Comparison of ENCODE assay signal across 8 cellular contexts in the genomic region with DNA sequence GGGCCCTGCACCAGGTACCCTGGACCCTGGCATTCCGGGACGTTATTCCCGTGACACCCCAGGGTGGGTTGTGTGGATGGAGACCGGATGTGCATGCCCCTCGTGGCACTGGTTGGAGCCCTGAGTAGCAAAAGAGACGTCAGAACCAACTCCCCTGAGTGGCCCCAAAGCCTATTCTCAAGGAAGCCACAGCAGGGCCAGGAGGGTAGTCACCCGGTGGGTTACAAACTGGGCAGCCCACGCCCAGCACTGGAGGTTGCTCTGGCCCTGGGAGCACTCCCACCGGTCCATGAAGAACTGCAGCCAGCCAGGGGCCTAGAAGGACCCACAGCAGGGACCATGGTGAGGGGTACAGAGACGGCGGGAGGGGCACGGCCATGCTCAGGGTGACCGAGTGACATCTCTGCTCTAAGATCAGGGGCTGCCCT. TPM values are rescaled to one million over a fixed set of nuclear protein-coding genes. Genes with fewer than 3 reads are reported as not detected.
A peak's percentile ranks its signal among the peaks of the same experiment; 100 is the strongest.
DNase-seq lines count a peak whose midpoint lies in the region; ATAC-seq and TF ChIP-seq lines count a peak whose summit lies in the region.

No MANE protein-coding gene starts in this region.

- TF ChIP-seq CTCF in MCF 10A (IDR thresholded peaks at IDR 0.05; ENCODE audit: unreplicated experiment), result no peak
- no peak for TF ChIP-seq CTCF in lower leg skin (IDR thresholded peaks at IDR 0.05)

- peaks cover 96% of the 10 kb centered on the region for H3K4me1 ChIP-seq in CD4-positive, CD25-positive, alpha-beta regulatory T cell (ENCODE audit: control insufficient read depth, insufficient read depth, low read length, poor library complexity, severe bottlenecking)

- no peak for TF ChIP-seq POLR2A in lower leg skin (IDR thresholded peaks at IDR 0.05)

- no peaks in the 10 kb centered on the region for H3K36me3 ChIP-seq in CD4-positive, CD25-positive, alpha-beta regulatory T cell (ENCODE audit: control insufficient read depth, insufficient read depth, low read length)
- 0 out of 2 replicates have a peak, but pooled peaks cover 3% of the 10 kb centered on the region for H3K36me3 ChIP-seq in KOPT-K1 (ENCODE audit: insufficient read depth, low read length)

- H3K27me3 ChIP-seq in CD4-positive, CD25-positive, alpha-beta regulatory T cell (ENCODE audit: control insufficient read depth, insufficient read depth, low read length), result no peaks in the 10 kb centered on the region

- H3K4me3 ChIP-seq in CD4-positive, CD25-positive, alpha-beta regulatory T cell (ENCODE audit: low read depth, low read length), result peak overlapping the region; percentile 59
- H3K4me3 ChIP-seq in lower leg skin (ENCODE audit: low read depth, poor library complexity, severe bottlenecking), result no peak overlapping the region

- H3K36me3 Mint-ChIP-seq in CD4-positive, CD25-positive, alpha-beta regulatory T cell, result peaks cover 3% of the 10 kb centered on the region
- H3K36me3 Mint-ChIP-seq in MCF 10A (ENCODE audit: insufficient read depth, unreplicated experiment) (peaks cover 5% of the 10 kb centered on the region), naive B cell (no peaks in the 10 kb centered on the region)

- no peaks in the 10 kb centered on the region for H3K9me3 ChIP-seq in CD4-positive, CD25-positive, alpha-beta regulatory T cell (ENCODE audit: control insufficient read depth in 2 of 2, low read length in 2 of 2)
- H3K9me3 ChIP-seq in KOPT-K1 (ENCODE audit: insufficient read depth, low read length, poor library complexity, severe bottlenecking), result no peaks in the 10 kb centered on the region

- no TSS peak for BruUV-seq in MCF 10A (replicated peaks; lab: Mats Ljungman, UMichigan)

- H3K9me3 Mint-ChIP-seq in CD4-positive, CD25-positive, alpha-beta regulatory T cell, result no peaks in the 10 kb centered on the region
- H3K9me3 Mint-ChIP-seq in MCF 10A (ENCODE audit: unreplicated experiment) (no peaks in the 10 kb centered on the region), naive B cell (no peaks in the 10 kb centered on the region)

- H3K27me3 Mint-ChIP-seq in CD4-positive, CD25-positive, alpha-beta regulatory T cell, result no peaks in the 10 kb centered on the region
- H3K27me3 Mint-ChIP-seq in MCF 10A (ENCODE audit: insufficient read depth, unreplicated experiment) (no peaks in the 10 kb centered on the region), naive B cell (no peaks in the 10 kb centered on the region)

- H3K27ac Mint-ChIP-seq in CD4-positive, CD25-positive, alpha-beta regulatory T cell, result peak overlapping the region; percentile 83 to 90 (median 86)
- no peak overlapping the region for H3K27ac Mint-ChIP-seq in MCF 10A (ENCODE audit: low read depth, unreplicated experiment)
- peak overlapping the region in 5 of 6 donors; percentile 75 to 91 (median 90) for H3K27ac Mint-ChIP-seq in naive B cell

- H3K4me1 Mint-ChIP-seq in CD4-positive, CD25-positive, alpha-beta regulatory T cell, result peaks cover 0 to 61% (median 18%) of the 10 kb centered on the region in 4 donors
- peaks cover 10% of the 10 kb centered on the region for H3K4me1 Mint-ChIP-seq in MCF 10A (ENCODE audit: insufficient read depth, unreplicated experiment)
- H3K4me1 Mint-ChIP-seq in naive B cell, result peaks cover 46 to 70% (median 59%) of the 10 kb centered on the region in 3 donors

- peak overlapping the region; percentile 86 to 91 (median 90) for H3K4me3 Mint-ChIP-seq in CD4-positive, CD25-positive, alpha-beta regulatory T cell
- H3K4me3 Mint-ChIP-seq in MCF 10A (ENCODE audit: unreplicated experiment) (peak overlapping the region; percentile 71), naive B cell (peak overlapping the region; percentile 80 to 90 (median 85))

- CTCF ChIA-PET in MCF 10A (lab: Yijun Ruan, JAX), result interaction anchor here (0.6 kb wide), 2 partner anchors 74 to 1103 kb away, joined by 3 to 4 read pairs; no protein-coding TSS in a partner anchor

- peak in 1 of 2 donors; percentile 10 for ATAC-seq in CD4-positive, CD25-positive, alpha-beta regulatory T cell (ENCODE audit: low read depth in 2 of 2)
- ATAC-seq in naive B cell (ENCODE audit: low read depth in 2 of 2) (no peak), HG02970 (IDR thresholded peaks at IDR 0.05; ENCODE audit: low FRiP score, unreplicated experiment) (no peak)

- intact Hi-C loops in MCF 10A (cut with micrococcal nuclease) (no loop called here), lower leg skin (cut with DNase I; ENCODE audit: low total_unique reads) (no loop called here)

- POLR2A ChIA-PET in MCF 10A (lab: Yijun Ruan, JAX), result interaction anchor here (0.6 to 2.7 kb wide), 11 partner anchors 9 to 775 kb away, joined by 3 to 10 read pairs (median 4); no protein-coding TSS in a partner anchor

- 9 to 13% methylated on average over 7 to 13 of the region's 13 CpGs for WGBS in lower leg skin, 2 donors

- DNase-seq in CD4-positive, CD25-positive, alpha-beta regulatory T cell, result peak in 2 of 3 donors; percentile 34 to 75
- DNase-seq in MCF 10A (ENCODE audit: unreplicated experiment) (no peak), naive B cell (no peak), pons (ENCODE audit: low spot score) (no peak), lower leg skin (ENCODE audit: low spot score in 2 of 2) (no peak), Kasumi-1 (lab: John Stamatoyannopoulos, UW) (no peak)

- peak overlapping the region; percentile 81 for H3K27ac ChIP-seq in CD4-positive, CD25-positive, alpha-beta regulatory T cell (ENCODE audit: insufficient read depth, low read length, poor library complexity, severe bottlenecking)
- H3K27ac ChIP-seq in KOPT-K1 (ENCODE audit: low read depth, low read length, poor library complexity, severe bottlenecking), result peak overlapping the region; percentile 89

RNA-seq across cellular contexts. Expression of a gene that starts 7.5 kb away (rescaled TPM):
- 40.6 TPM for total RNA-seq in CD4-positive, CD25-positive, alpha-beta regulatory T cell
- polyA plus RNA-seq in CD4-positive, CD25-positive, alpha-beta regulatory T cell, result under 1 TPM; 0.28 to 0.86 (median 0.59) TPM
- 27.0 and 45.5 TPM in 2 replicates for total RNA-seq in MCF 10A (2022)
- polyA plus RNA-seq in naive B cell (ENCODE audit: low read depth in 6 of 6), result 1 to 10 TPM in 1 of 6 donors, under 1 TPM in 5; 0.43 to 1.4 (median 0.70) TPM
- 10 to 100 TPM in 3 of 4 donors, 1 to 10 TPM in 1; 9.0 to 16.2 (median 13.5) TPM for total RNA-seq in lower leg skin

RNA-seq across cellular contexts. Expression of a gene that starts 7.6 kb away (rescaled TPM):
- total RNA-seq in CD4-positive, CD25-positive, alpha-beta regulatory T cell, result 103 TPM
- 1 to 10 TPM; 2.5 to 5.5 (median 3.6) TPM for polyA plus RNA-seq in CD4-positive, CD25-positive, alpha-beta regulatory T cell
- total RNA-seq in MCF 10A (2022) (28.7 and 36.4 TPM in 2 replicates), lower leg skin (10 to 100 TPM; 32.9 to 51.1 (median 41.2) TPM)
- 10 to 100 TPM in 1 of 6 donors, 1 to 10 TPM in 4, under 1 TPM in 1; 0.96 to 18.1 (median 5.2) TPM for polyA plus RNA-seq in naive B cell (ENCODE audit: low read depth in 6 of 6)

RNA-seq across cellular contexts. Expression of a gene that starts 29.5 kb away (rescaled TPM):
- total RNA-seq in CD4-positive, CD25-positive, alpha-beta regulatory T cell, result 148 TPM
- 100 to 1,000 TPM; 139 to 202 (median 159) TPM for polyA plus RNA-seq in CD4-positive, CD25-positive, alpha-beta regulatory T cell
- total RNA-seq in MCF 10A (2022) (38.9 and 39.5 TPM in 2 replicates), lower leg skin (100 to 1,000 TPM; 154 to 201 (median 186) TPM)
- polyA plus RNA-seq in naive B cell (ENCODE audit: low read depth in 6 of 6), result 100 to 1,000 TPM in 1 of 6 donors, 10 to 100 TPM in 5; 59.4 to 113 (median 78.2) TPM

RNA-seq across cellular contexts. Expression of a gene that starts 43.8 kb away (rescaled TPM):
- total RNA-seq in CD4-positive, CD25-positive, alpha-beta regulatory T cell, result 12.2 TPM
- polyA plus RNA-seq in CD4-positive, CD25-positive, alpha-beta regulatory T cell, result 1 to 10 TPM; 1.1 to 3.8 (median 2.6) TPM
- total RNA-seq in MCF 10A (2022), result 5.6 and 9.3 TPM in 2 replicates
- under 1 TPM in 1 of 6 donors, not detected in 5; 0.09 TPM for polyA plus RNA-seq in naive B cell (ENCODE audit: low read depth in 6 of 6)
- 1 to 10 TPM in 1 of 4 donors, under 1 TPM in 3; 0.30 to 1.2 (median 0.66) TPM for total RNA-seq in lower leg skin

RNA-seq across cellular contexts. Expression of a gene that starts 49.4 kb away (rescaled TPM):
- 6.9 TPM for total RNA-seq in CD4-positive, CD25-positive, alpha-beta regulatory T cell
- polyA plus RNA-seq in CD4-positive, CD25-positive, alpha-beta regulatory T cell, result 1 to 10 TPM; 4.4 to 8.8 (median 6.0) TPM
- total RNA-seq in MCF 10A (2022), result 6.8 and 6.9 TPM in 2 replicates
- polyA plus RNA-seq in naive B cell (ENCODE audit: low read depth in 6 of 6), result 1 to 10 TPM; 1.9 to 6.1 (median 3.6) TPM
- 10 to 100 TPM; 20.1 to 27.3 (median 25.7) TPM for total RNA-seq in lower leg skin

Comparison
In these comparisons a context has a peak if more than half of its experiments do, and no peak if none do; other contexts are left out.
1. DNase-seq: peak in CD4-positive, CD25-positive, alpha-beta regulatory T cell (2 of 3); none in MCF 10A (single experiment), naive B cell (single experiment), pons (single experiment), lower leg skin (0 of 2) and Kasumi-1 (0 of 2).
2. Peak in every context shown above with its lines, with median percentiles within 50 percentile points of each other: H3K4me3 Mint-ChIP-seq.